ENCODE assay signal across 21 cellular contexts in genomic region chr3:194565597-194566190, GRCh38.
A peak's percentile ranks its signal among the peaks of the same experiment; 100 is the strongest.
DNase-seq lines count a peak whose midpoint lies in the region; ATAC-seq and TF ChIP-seq lines count a peak whose summit lies in the region.
"Had no signal": no experiment of that assay in that cellular context is flagged by ENCODE, and none has a peak within 500 bp of the region (broad histone marks: within the 10 kb centered on the region; RNA-seq: fewer than 3 reads in every experiment).

No MANE protein-coding gene starts in this region.

- H3K4me1 ChIP-seq in ACC112 (ENCODE audit: control insufficient read depth, insufficient read depth, low read length, unreplicated experiment): peaks cover 18% of the 10 kb centered on the region

- H2AFZ ChIP-seq in ACC112 (ENCODE audit: low read length, unreplicated experiment): no peak overlapping the region
- H2AFZ ChIP-seq: PC-9 had no signal

- ATAC-seq in GM21447 (IDR thresholded peaks at IDR 0.05; ENCODE audit: unreplicated experiment): no peak
- ATAC-seq in HG03354 (IDR thresholded peaks at IDR 0.05; ENCODE audit: poor library complexity, severe bottlenecking, unreplicated experiment): no peak
- ATAC-seq in HG02885 (IDR thresholded peaks at IDR 0.05; ENCODE audit: poor library complexity, unreplicated experiment): no peak
- no peak for ATAC-seq in GM18502 (IDR thresholded peaks at IDR 0.05; ENCODE audit: poor library complexity, unreplicated experiment)
- ATAC-seq: right cardiac atrium had no signal

- no peak for TF ChIP-seq CTCF in cardiac fibroblast (IDR thresholded peaks at IDR 0.05; ENCODE audit: low read depth, low read length)

- H3K36me3 ChIP-seq in ACC112 (ENCODE audit: insufficient read depth, low read length): no peaks in the 10 kb centered on the region
- H3K36me3 ChIP-seq: neutrophil had no signal

- H3K79me2 ChIP-seq in ACC112 (ENCODE audit: control insufficient read depth, insufficient read depth, low read length, unreplicated experiment): no peaks in the 10 kb centered on the region

- peak overlapping the region; percentile 17; the same call in 1 of the 2 replicates for H3K27ac ChIP-seq in ACC112 (ENCODE audit: low read depth, low read length)
- H3K27ac ChIP-seq: dorsolateral prefrontal cortex, HL-60, neutrophil, PC-9 had no signal

- peak; percentile 77 for DNase-seq in HCEC 1CT
- DNase-seq in cardiac fibroblast (ENCODE audit: low read depth in 2 of 2): peak; percentile 48 to 62
- peak; percentile 48 for DNase-seq in kidney glomerular epithelial cell (lab: John Stamatoyannopoulos, UW)
- DNase-seq: activated CD4-positive, alpha-beta T cell treated with anti-CD3 and anti-CD28 coated beads, Interleukin-2, amount 10 ng/mL, durations not matched to agents 24 days and 14 days; activated naive CD4-positive, alpha-beta T cell treated with Interleukin-2 at 50 U/mL for 16 hours; activated T-cell treated with anti-CD3 and anti-CD28 coated beads for 4 hours; DND-41; dorsolateral prefrontal cortex; hippocampal formation; NCI-H1092; NCI-H748 treated with DMSO at 0.1 percent for 48 hours; PC-9; right cardiac atrium; stimulated activated CD4-positive, alpha-beta T cell treated with anti-CD3 and anti-CD28 coated beads, Interleukin-2, amount 100 ng/mL, for 24 hours had no signal

- H3K27me3 ChIP-seq in ACC112 (ENCODE audit: insufficient read depth, low read length): no peaks in the 10 kb centered on the region
- H3K27me3 ChIP-seq: neutrophil had no signal

- H3K4me3 ChIP-seq in ACC112 (ENCODE audit: low read depth, low read length) (no peak overlapping the region), cardiac fibroblast (replicated peaks in 1 of 2; ENCODE audit: low read depth in 2 of 2, low read length in 2 of 2) (no peak overlapping the region)
- H3K4me3 ChIP-seq: dorsolateral prefrontal cortex, PC-9 had no signal
